Comparison of ENCODE assay signal across 27 cellular contexts in the genomic region with DNA sequence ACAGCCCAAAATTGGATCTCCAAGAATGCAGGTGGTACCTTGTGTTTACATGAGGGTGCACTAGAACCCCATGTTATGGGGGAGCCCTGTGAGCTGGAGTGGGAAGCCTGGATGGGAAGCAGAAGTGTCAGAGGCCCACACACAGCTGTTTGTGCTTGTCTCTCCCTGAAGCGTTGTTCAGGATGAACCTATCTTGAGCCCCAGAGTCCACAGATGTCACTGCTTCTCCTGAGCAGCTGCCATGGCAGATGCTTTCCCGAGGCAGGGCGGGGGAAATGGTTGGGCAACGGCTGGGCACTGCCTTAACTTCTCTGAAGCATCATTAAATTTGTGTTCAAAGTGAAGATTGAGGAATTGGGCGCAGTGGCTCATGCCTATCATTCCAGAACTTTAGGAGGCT. TPM values are rescaled to one million over a fixed set of nuclear protein-coding genes. Genes with fewer than 3 reads are reported as not detected.
"Had no signal": no experiment of that assay in that cellular context is flagged by ENCODE, and none has a peak within 500 bp of the region (broad histone marks: within the 10 kb centered on the region; RNA-seq: fewer than 3 reads in every experiment).

No MANE protein-coding gene starts in this region.

- DNase-seq: activated CD4-positive, alpha-beta T cell treated with anti-CD3 and anti-CD28 coated beads, Interleukin-2, amount 10 ng/mL, durations not matched to agents 24 days and 14 days; activated CD4-positive, alpha-beta T cell treated with anti-CD3 and anti-CD28 coated beads, Interleukin-2, amount 50 U/mL, for 4 hours; activated CD8-positive, alpha-beta T cell treated with anti-CD3 and anti-CD28 coated beads for 36 hours; activated naive CD4-positive, alpha-beta T cell treated with anti-CD3 and anti-CD28 coated beads, Interleukin-2, amount 10 ng/mL, durations not matched to agents 7 days and 5 days; activated naive CD8-positive, alpha-beta T cell treated with anti-CD3 and anti-CD28 coated beads, Interleukin-2, amount 50 U/mL, for 24 hours; activated T-cell treated with anti-CD3 and anti-CD28 coated beads, Interleukin-2, amount 50 U/mL, for 24 hours; anterior cingulate cortex; caudate nucleus; cerebellar nuclear complex; MM.1S; MV-4-11; NCI-H1092; NCI-H1417; NCI-H146; NCI-H1930; NCI-H2081 treated with DMSO at 0.1 percent for 48 hours; NCI-H510A; NCI-H69; NK-92 treated with Interleukin-12 subunit alpha and Interleukin-12 subunit beta, amount 100 ng/mL, for 24 hours; PC-3; Peyer's patch; RPMI8226 had no signal

- H3K36me3 ChIP-seq: Peyer's patch had no signal

- H3K4me3 ChIP-seq: Peyer's patch, SK-N-MC had no signal

- H3K27ac ChIP-seq: KMS-11, Peyer's patch, SK-N-MC had no signal

- H3K4me1 ChIP-seq: Peyer's patch had no signal

- H3K27me3 ChIP-seq: Peyer's patch had no signal

- ATAC-seq: activated CD8-positive, alpha-beta T cell treated with anti-CD3 and anti-CD28 coated beads for 36 hours; activated naive CD8-positive, alpha-beta T cell treated with anti-CD3 and anti-CD28 coated beads, Interleukin-2, amount 50 U/mL, for 24 hours; PC-3 had no signal

RNA-seq across cellular contexts. Expression of gene CHST8, which starts 17.1 kb away (rescaled TPM):
- total RNA-seq: activated CD4-positive, alpha-beta T cell treated with anti-CD3 and anti-CD28 coated beads, Interleukin-2, amount 10 ng/mL, durations not matched to agents 24 days and 14 days; activated CD8-positive, alpha-beta memory T cell treated with anti-CD3 and anti-CD28 coated beads for 36 hours; activated CD8-positive, alpha-beta T cell treated with anti-CD3 and anti-CD28 coated beads for 36 hours; activated T-helper 2 cell treated with anti-CD3 and anti-CD28 coated beads, Interferon-gamma antibody, Interleukin-2, Interleukin-4, amounts not matched to agents 10 μg/mL and 5 μg/mL and 100 μg/mL, durations not matched to agents 14 hours and 24 hours and 36 hours; LHCN-M2 had no signal
